Comparison of ENCODE assay signal across 15 cellular contexts in genomic region chr7:149238051-149238450, GRCh38. TPM values are rescaled to one million over a fixed set of nuclear protein-coding genes. Genes with fewer than 3 reads are reported as not detected.
DNase-seq lines count a peak whose midpoint lies in the region; ATAC-seq, FAIRE-seq and TF ChIP-seq lines count a peak whose summit lies in the region.
"Had no signal": no experiment of that assay in that cellular context is flagged by ENCODE, and none has a peak within 500 bp of the region (broad histone marks: within the 10 kb centered on the region; RNA-seq: fewer than 3 reads in every experiment).

No MANE protein-coding gene starts in this region.

- CTCF ChIA-PET in A549 (lab: Yijun Ruan, JAX): interaction anchor here (0.6 to 1.8 kb wide), 7 partner anchors 10 to 390 kb away, joined by 3 to 5 read pairs (median 3); partner anchors contain the start of genes ZNF398 and ZNF425
- CTCF ChIA-PET in Caco-2 (lab: Charles Lee): no interaction called here
- CTCF ChIA-PET in activated CD8-positive, alpha-beta memory T cell treated with anti-CD3 and anti-CD28 coated beads, Interleukin-2, amount 10 ng/mL, durations not matched to agents 7 days and 5 days (lab: Charles Lee): no interaction called here

- no TSS peak for BruUV-seq in Caco-2 (replicated peaks; lab: Mats Ljungman, UMichigan)

- H3K9me3 ChIP-seq in A549: peaks cover 10% of the 10 kb centered on the region
- H3K9me3 ChIP-seq in Caco-2: peaks cover 9% of the 10 kb centered on the region; the same call in 1 of the 2 replicates
- H3K9me3 ChIP-seq in RWPE2 (ENCODE audit: severe bottlenecking): peaks cover 8% of the 10 kb centered on the region
- H3K9me3 ChIP-seq in tibial nerve: peaks cover 0 to 5% (median 0%) of the 10 kb centered on the region in 4 donors
- H3K9me3 ChIP-seq: ascending aorta had no signal

- H2BK5ac ChIP-seq in mesendoderm (ENCODE audit: low read length): no peak overlapping the region

- POLR2A ChIA-PET in A549 (lab: Yijun Ruan, JAX): no interaction called here
- POLR2A ChIA-PET in Caco-2 (lab: Charles Lee): no interaction called here

- no peak overlapping the region for H3K4me3 ChIP-seq in A549
- H3K4me3 ChIP-seq in Caco-2 (ENCODE audit: low read depth, low read length): no peak overlapping the region
- no peak overlapping the region for H3K4me3 ChIP-seq in RWPE2 (ENCODE audit: severe bottlenecking)
- no peak overlapping the region for H3K4me3 ChIP-seq in mesendoderm (ENCODE audit: low read length)
- no peak overlapping the region for H3K4me3 ChIP-seq in tibial nerve
- H3K4me3 ChIP-seq: MG63 had no signal

- H3K4me1 Mint-ChIP-seq in Caco-2 (ENCODE audit: low read depth, unreplicated experiment): peaks cover 7% of the 10 kb centered on the region
- peaks cover 23% of the 10 kb centered on the region for H3K4me1 Mint-ChIP-seq in activated CD8-positive, alpha-beta memory T cell treated with anti-CD3 and anti-CD28 coated beads, Interleukin-2, amount 10 ng/mL, durations not matched to agents 7 days and 5 days

- H3K4ac ChIP-seq in mesendoderm (ENCODE audit: low read depth, low read length): no peak overlapping the region

- TF ChIP-seq RAD21 in A549 (conservative IDR thresholded peaks at IDR 0.05 in 1 of 2, IDR thresholded peaks at IDR 0.05 in 1 of 2): no peak

- peak overlapping the region; percentile 39 for H3K4me3 Mint-ChIP-seq in Caco-2 (ENCODE audit: unreplicated experiment)
- H3K4me3 Mint-ChIP-seq in activated CD8-positive, alpha-beta memory T cell treated with anti-CD3 and anti-CD28 coated beads, Interleukin-2, amount 10 ng/mL, durations not matched to agents 7 days and 5 days: no peak overlapping the region

- H3K27ac Mint-ChIP-seq in Caco-2 (ENCODE audit: unreplicated experiment): no peak overlapping the region
- no peak overlapping the region for H3K27ac Mint-ChIP-seq in activated CD8-positive, alpha-beta memory T cell treated with anti-CD3 and anti-CD28 coated beads, Interleukin-2, amount 10 ng/mL, durations not matched to agents 7 days and 5 days

- H3K27me3 ChIP-seq in Caco-2 (replicated peaks; ENCODE audit: control insufficient read depth, insufficient read depth, low read length): no peaks in the 10 kb centered on the region
- no peaks in the 10 kb centered on the region for H3K27me3 ChIP-seq in RWPE2 (ENCODE audit: insufficient read depth, poor library complexity, severe bottlenecking)
- no peaks in the 10 kb centered on the region for H3K27me3 ChIP-seq in mesendoderm (ENCODE audit: insufficient read depth, low read length, poor library complexity)
- no peaks in the 10 kb centered on the region for H3K27me3 ChIP-seq in tibial nerve
- H3K27me3 ChIP-seq: ascending aorta, MG63 had no signal

- no peak overlapping the region for H3K18ac ChIP-seq in mesendoderm (ENCODE audit: low read length)

- no peak overlapping the region for H4K5ac ChIP-seq in mesendoderm (ENCODE audit: low read length)

- TF ChIP-seq POLR2A in A549 (IDR thresholded peaks at IDR 0.05; ENCODE audit: low read length) (no peak), tibial nerve (IDR thresholded peaks at IDR 0.05) (no peak)

- peaks cover 16% of the 10 kb centered on the region for H3K79me2 ChIP-seq in mesendoderm (ENCODE audit: control insufficient read depth, insufficient read depth, low read length)

- H4K8ac ChIP-seq in mesendoderm (ENCODE audit: low read depth, low read length): no peak overlapping the region

- H2BK15ac ChIP-seq in mesendoderm (replicated peaks; ENCODE audit: low read depth): no peak overlapping the region

- TF ChIP-seq EP300 in A549 (IDR thresholded peaks at IDR 0.05) (no peak), tibial nerve (IDR thresholded peaks at IDR 0.05) (no peak)

- H3K56ac ChIP-seq in mesendoderm (ENCODE audit: low read length): no peak overlapping the region

- no peak for TF ChIP-seq CTCF in A549 (IDR thresholded peaks at IDR 0.05)
- TF ChIP-seq CTCF in Caco-2 (IDR thresholded peaks at IDR 0.05; ENCODE audit: insufficient read depth in 1 of 2, low read depth in 1 of 2, low read length in 1 of 2, severe bottlenecking in 1 of 2, unreplicated experiment in 1 of 2): no peak
- TF ChIP-seq CTCF in RWPE2 (IDR thresholded peaks at IDR 0.05; ENCODE audit: poor library complexity, severe bottlenecking): no peak
- no peak for TF ChIP-seq CTCF in tibial nerve (IDR thresholded peaks at IDR 0.05)

- no peak overlapping the region for H3K9ac ChIP-seq in mesendoderm (ENCODE audit: low read length)

- no peak for FAIRE-seq in A549 (lab: Jason Lieb, UNC)
- FAIRE-seq: endothelial cell of umbilical vein had no signal

- H3K36me3 ChIP-seq in Caco-2 (ENCODE audit: control insufficient read depth, insufficient read depth, low read length) (no peaks in the 10 kb centered on the region), RWPE2 (ENCODE audit: low read depth) (peaks cover 14% of the 10 kb centered on the region), mesendoderm (ENCODE audit: control insufficient read depth, insufficient read depth, low read length) (no peaks in the 10 kb centered on the region), tibial nerve (no peaks in the 10 kb centered on the region)
- H3K36me3 ChIP-seq: ascending aorta had no signal

- peaks cover 9% of the 10 kb centered on the region for H3K9me3 Mint-ChIP-seq in Caco-2 (ENCODE audit: unreplicated experiment)
- H3K9me3 Mint-ChIP-seq in activated CD8-positive, alpha-beta memory T cell treated with anti-CD3 and anti-CD28 coated beads, Interleukin-2, amount 10 ng/mL, durations not matched to agents 7 days and 5 days (ENCODE audit: low read depth): no peaks in the 10 kb centered on the region

- H2BK120ac ChIP-seq in mesendoderm (ENCODE audit: low read depth, low read length): no peak overlapping the region

- H3K4me1 ChIP-seq in A549 (peaks cover 30% of the 10 kb centered on the region), Caco-2 (peaks cover 6% of the 10 kb centered on the region), RWPE2 (ENCODE audit: insufficient read depth, poor library complexity, severe bottlenecking) (peaks cover 30% of the 10 kb centered on the region), mesendoderm (ENCODE audit: control insufficient read depth, low read depth, low read length) (peaks cover 5% of the 10 kb centered on the region), tibial nerve (peaks cover 5 to 30% (median 19%) of the 10 kb centered on the region in 4 donors)

- H3K4me2 ChIP-seq in A549 (peak overlapping the region; percentile 87), mesendoderm (ENCODE audit: low read length) (no peak overlapping the region)

- 3% methylated on average over 3 of the region's 3 CpGs for WGBS in A549 (ENCODE audit: missing lambda C conversion rate)
- WGBS in mesendoderm (ENCODE audit: extremely low coverage, insufficient coverage, low lambda C conversion rate): no CpG with 5 or more reads among the region's 3 CpGs
- WGBS in tibial nerve, 2 donors: 69 to 76% methylated on average over 3 of the region's 3 CpGs

- peaks cover 19% of the 10 kb centered on the region for H3K36me3 Mint-ChIP-seq in Caco-2 (ENCODE audit: insufficient read depth, unreplicated experiment)
- H3K36me3 Mint-ChIP-seq in activated CD8-positive, alpha-beta memory T cell treated with anti-CD3 and anti-CD28 coated beads, Interleukin-2, amount 10 ng/mL, durations not matched to agents 7 days and 5 days: peaks cover 11% of the 10 kb centered on the region

- H3K79me1 ChIP-seq in mesendoderm (ENCODE audit: low read length): peaks cover 12% of the 10 kb centered on the region

- 0 out of 6 replicates have a peak overlapping the region, but pooled peaks of 1 of the 2 experiments have one; percentile 93 for H3K27ac ChIP-seq in A549
- peak overlapping the region; percentile 49 for H3K27ac ChIP-seq in RWPE2 (ENCODE audit: poor library complexity, severe bottlenecking)
- no peak overlapping the region for H3K27ac ChIP-seq in mesendoderm (ENCODE audit: low read depth, low read length)
- no peak overlapping the region for H3K27ac ChIP-seq in tibial nerve
- H3K27ac ChIP-seq: ascending aorta had no signal

- no peak overlapping the region for H2AK5ac ChIP-seq in mesendoderm (ENCODE audit: low read length)

- DNase-seq in A549 (ENCODE audit: low read depth in 1 of 2, low spot score in 1 of 2) (peak; percentile 57 to 58), Caco-2 (no peak), RWPE2 (ENCODE audit: low spot score) (no peak), glomerular visceral epithelial cell (ENCODE audit: extremely low spot score) (peak; percentile 72), mesendoderm (no peak), tibial nerve (ENCODE audit: low spot score in 2 of 2) (no peak)
- DNase-seq in activated CD8-positive, alpha-beta memory T cell treated with anti-CD3 and anti-CD28 coated beads, Interleukin-2, amount 10 ng/mL, durations not matched to agents 7 days and 5 days: no peak
- DNase-seq in stimulated activated CD4-positive, alpha-beta T cell treated with anti-CD3 and anti-CD28 coated beads, Interleukin-15, amount 100 ng/mL, for 24 hours: no peak
- DNase-seq: activated CD4-positive, alpha-beta T cell treated with anti-CD3 and anti-CD28 coated beads, Interleukin-2, amount 50 U/mL, for 1 hour; H7; MG63; NCI-H2227 treated with DMSO at 0.1 percent for 48 hours had no signal

- H3K23ac ChIP-seq in mesendoderm (ENCODE audit: low read length): no peak overlapping the region

- intact Hi-C loops in Caco-2 (cut with micrococcal nuclease; ENCODE audit: unreplicated experiment): loop anchor here (2.0 kb wide), 1 partner anchor 47 kb away; no protein-coding TSS in a partner anchor

- no peaks in the 10 kb centered on the region for H3K27me3 Mint-ChIP-seq in Caco-2 (ENCODE audit: insufficient read depth, unreplicated experiment)
- no peaks in the 10 kb centered on the region for H3K27me3 Mint-ChIP-seq in activated CD8-positive, alpha-beta memory T cell treated with anti-CD3 and anti-CD28 coated beads, Interleukin-2, amount 10 ng/mL, durations not matched to agents 7 days and 5 days

- ATAC-seq in A549 (peak; percentile 13 to 40; a peak in 4 of 6 replicates), RWPE2 (ENCODE audit: low read depth) (peak; percentile 24)
- ATAC-seq in activated CD8-positive, alpha-beta memory T cell treated with anti-CD3 and anti-CD28 coated beads, Interleukin-2, amount 10 ng/mL, durations not matched to agents 7 days and 5 days: no peak
- ATAC-seq: Right ventricle myocardium inferior had no signal

RNA-seq across cellular contexts. Expression of gene ZNF212, which starts 1.4 kb away (rescaled TPM):
- polyA plus RNA-seq in A549 (2011; rRNA removed): 5.3 and 5.5 TPM in 2 replicates
- polyA plus RNA-seq in A549 (2012; cell fraction: cytosol; rRNA removed): 4.4 and 5.8 TPM in 2 replicates
- 20.1 and 24.1 TPM in 2 replicates for polyA plus RNA-seq in A549 (2012; cell fraction: nucleus; rRNA removed)
- polyA plus RNA-seq in A549 (2017; fragmentation: RNase III; extraction: RNeasy Plus Mini Kit Qiagen cat#74134 plus additional on column Dnase treatment): 6.0 to 7.9 TPM (median 6.7 TPM) in 3 replicates
- polyA minus RNA-seq in A549 (2011; rRNA and poly(A)+ RNA removed): 4.1 and 5.6 TPM in 2 replicates
- total RNA-seq in Caco-2 (2022): 15.9 and 18.6 TPM in 2 replicates
- 7.1 TPM for polyA plus RNA-seq in mesendoderm (2013, experiment 1 of 2)
- 7.4 TPM for polyA plus RNA-seq in mesendoderm (2013, experiment 2 of 2)
- total RNA-seq in tibial nerve: 10 to 100 TPM in 2 of 4 donors, 1 to 10 TPM in 2; 8.4 to 12.6 (median 10.5) TPM
- 10 to 100 TPM; 12.8 to 14.2 TPM for total RNA-seq in activated CD8-positive, alpha-beta memory T cell treated with anti-CD3 and anti-CD28 coated beads, Interleukin-2, amount 10 ng/mL, durations not matched to agents 7 days and 5 days

RNA-seq across cellular contexts. Expression of gene ZNF783, which starts 23.9 kb away (rescaled TPM):
- polyA plus RNA-seq in A549 (2011; rRNA removed) (8.0 and 9.9 TPM in 2 replicates), A549 (2017; fragmentation: RNase III; extraction: RNeasy Plus Mini Kit Qiagen cat#74134 plus additional on column Dnase treatment) (6.6 to 10.1 TPM (median 7.4 TPM) in 3 replicates)
- polyA plus RNA-seq in A549 (2012; cell fraction: cytosol; rRNA removed): 7.6 and 9.1 TPM in 2 replicates
- polyA plus RNA-seq in A549 (2012; cell fraction: nucleus; rRNA removed): 39.0 and 39.5 TPM in 2 replicates
- polyA minus RNA-seq in A549 (2011; rRNA and poly(A)+ RNA removed): 8.8 and 10.0 TPM in 2 replicates
- total RNA-seq in Caco-2 (2022) (26.1 and 27.3 TPM in 2 replicates), tibial nerve (10 to 100 TPM; 22.1 to 58.2 (median 31.2) TPM)
- polyA plus RNA-seq in mesendoderm (2013, experiment 1 of 2): 2.9 TPM
- polyA plus RNA-seq in mesendoderm (2013, experiment 2 of 2): 2.6 TPM
- total RNA-seq in activated CD8-positive, alpha-beta memory T cell treated with anti-CD3 and anti-CD28 coated beads, Interleukin-2, amount 10 ng/mL, durations not matched to agents 7 days and 5 days: 10 to 100 TPM; 14.8 to 15.5 TPM

RNA-seq across cellular contexts. Expression of gene ZNF282, which starts 42.7 kb away (rescaled TPM):
- polyA plus RNA-seq in A549 (2011; rRNA removed): 8.8 and 11.9 TPM in 2 replicates
- polyA plus RNA-seq in A549 (2012; cell fraction: cytosol; rRNA removed): 11.6 and 16.2 TPM in 2 replicates
- polyA plus RNA-seq in A549 (2012; cell fraction: nucleus; rRNA removed): 34.5 and 37.6 TPM in 2 replicates
- polyA plus RNA-seq in A549 (2017; fragmentation: RNase III; extraction: RNeasy Plus Mini Kit Qiagen cat#74134 plus additional on column Dnase treatment): 15.1 to 18.4 TPM (median 16.7 TPM) in 3 replicates
- polyA minus RNA-seq in A549 (2011; rRNA and poly(A)+ RNA removed): 22.0 and 22.6 TPM in 2 replicates
- total RNA-seq in Caco-2 (2022): 35.7 and 44.0 TPM in 2 replicates
- 17.2 TPM for polyA plus RNA-seq in mesendoderm (2013, experiment 1 of 2)
- 17.8 TPM for polyA plus RNA-seq in mesendoderm (2013, experiment 2 of 2)
- 10 to 100 TPM; 19.7 to 31.5 (median 25.1) TPM for total RNA-seq in tibial nerve
- total RNA-seq in activated CD8-positive, alpha-beta memory T cell treated with anti-CD3 and anti-CD28 coated beads, Interleukin-2, amount 10 ng/mL, durations not matched to agents 7 days and 5 days: 10 to 100 TPM; 42.0 to 49.7 TPM

Comparison
In these comparisons a context has a peak if more than half of its experiments do, and no peak if none do; other contexts are left out.
1. DNase-seq: peak in A549 (2 of 2) and glomerular visceral epithelial cell (single experiment); none in Caco-2 (0 of 2), RWPE2 (single experiment), mesendoderm (single experiment), tibial nerve (0 of 2), activated CD8-positive, alpha-beta memory T cell treated with anti-CD3 and anti-CD28 coated beads, Interleukin-2, amount 10 ng/mL, durations not matched to agents 7 days and 5 days (single experiment) and stimulated activated CD4-positive, alpha-beta T cell treated with anti-CD3 and anti-CD28 coated beads, Interleukin-15, amount 100 ng/mL, for 24 hours (single experiment).